Comparison of ENCODE assay signal across 15 cellular contexts in the genomic region with DNA sequence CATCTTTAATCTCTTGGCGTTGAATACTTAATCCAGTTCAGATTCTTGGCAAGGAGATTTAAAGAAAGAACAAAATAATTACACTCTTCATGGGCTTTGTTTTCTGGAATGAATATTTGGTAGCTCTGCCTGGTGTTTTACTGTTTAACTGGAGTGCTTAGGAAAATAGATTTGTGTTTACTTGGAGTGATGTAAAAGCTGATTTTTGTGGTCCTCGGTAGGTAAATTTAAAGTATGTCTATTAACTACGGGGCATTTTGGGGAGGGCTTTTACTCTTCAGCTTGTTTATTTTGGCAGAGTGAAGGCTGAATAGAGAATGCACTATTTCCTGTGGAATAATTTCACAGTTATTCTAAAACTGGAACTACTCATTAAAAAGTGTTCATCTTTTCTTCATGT.
A peak's percentile ranks its signal among the peaks of the same experiment; 100 is the strongest.
DNase-seq lines count a peak whose midpoint lies in the region; ATAC-seq and TF ChIP-seq lines count a peak whose summit lies in the region.
"Had no signal": no experiment of that assay in that cellular context is flagged by ENCODE, and none has a peak within 500 bp of the region (broad histone marks: within the 10 kb centered on the region; RNA-seq: fewer than 3 reads in every experiment).

No MANE protein-coding gene starts in this region.

- H3K27ac Mint-ChIP-seq in stimulated activated effector memory CD8-positive, alpha-beta T cell treated with anti-CD3 and anti-CD28 coated beads, Interleukin-12 subunit alpha, Interleukin-12 subunit beta, amount 100 ng/mL, for 72 hours = no peak overlapping the region
- H3K27ac Mint-ChIP-seq: activated naive CD8-positive, alpha-beta T cell treated with anti-CD3 and anti-CD28 coated beads, Interleukin-2, amount 50 U/mL, for 24 hours; CD4-positive, alpha-beta T cell; T-helper 17 cell had no signal

- WGBS in smooth muscle cell (ENCODE audit: low lambda C conversion rate) = 31% methylated on average over 3 of the region's 3 CpGs

- H4K20me1 ChIP-seq in smooth muscle cell (ENCODE audit: low read depth) = no peaks in the 10 kb centered on the region

- peaks cover 8% of the 10 kb centered on the region for H3K9me3 Mint-ChIP-seq in stimulated activated effector memory CD8-positive, alpha-beta T cell treated with anti-CD3 and anti-CD28 coated beads, Interleukin-12 subunit alpha, Interleukin-12 subunit beta, amount 100 ng/mL, for 72 hours
- H3K9me3 Mint-ChIP-seq: activated naive CD8-positive, alpha-beta T cell treated with anti-CD3 and anti-CD28 coated beads, Interleukin-2, amount 50 U/mL, for 24 hours; CD4-positive, alpha-beta T cell had no signal

- peak overlapping the region; percentile 32 for H2AFZ ChIP-seq in smooth muscle cell (ENCODE audit: low read depth)

- H3K4me3 ChIP-seq in SJCRH30 (no peak overlapping the region), fibroblast of pulmonary artery (replicated peaks; ENCODE audit: low read depth, low read length) (no peak overlapping the region), smooth muscle cell (no peak overlapping the region)
- H3K4me3 ChIP-seq: right lobe of liver had no signal

- H3K27ac ChIP-seq in SJCRH30 = peak overlapping the region; percentile 45
- peak overlapping the region; percentile 46 for H3K27ac ChIP-seq in smooth muscle cell (ENCODE audit: low read depth)
- H3K27ac ChIP-seq: right lobe of liver had no signal

- H3K79me2 ChIP-seq in smooth muscle cell (ENCODE audit: low read depth) = no peaks in the 10 kb centered on the region

- no peaks in the 10 kb centered on the region for H3K4me1 Mint-ChIP-seq in stimulated activated effector memory CD8-positive, alpha-beta T cell treated with anti-CD3 and anti-CD28 coated beads, Interleukin-12 subunit alpha, Interleukin-12 subunit beta, amount 100 ng/mL, for 72 hours
- H3K4me1 Mint-ChIP-seq: activated naive CD8-positive, alpha-beta T cell treated with anti-CD3 and anti-CD28 coated beads, Interleukin-2, amount 50 U/mL, for 24 hours; T-helper 17 cell had no signal

- H3K36me3 ChIP-seq in SJCRH30 (no peaks in the 10 kb centered on the region), smooth muscle cell (ENCODE audit: low read depth) (no peaks in the 10 kb centered on the region)
- H3K36me3 ChIP-seq: right lobe of liver had no signal

- H3K4me3 Mint-ChIP-seq in stimulated activated effector memory CD8-positive, alpha-beta T cell treated with anti-CD3 and anti-CD28 coated beads, Interleukin-12 subunit alpha, Interleukin-12 subunit beta, amount 100 ng/mL, for 72 hours = no peak overlapping the region
- H3K4me3 Mint-ChIP-seq: activated naive CD8-positive, alpha-beta T cell treated with anti-CD3 and anti-CD28 coated beads, Interleukin-2, amount 50 U/mL, for 24 hours; CD4-positive, alpha-beta T cell; T-helper 17 cell had no signal

- no peaks in the 10 kb centered on the region for H3K27me3 ChIP-seq in SJCRH30
- no peaks in the 10 kb centered on the region for H3K27me3 ChIP-seq in smooth muscle cell (ENCODE audit: low read depth)
- H3K27me3 ChIP-seq: right lobe of liver had no signal

- H3K9me3 ChIP-seq in SJCRH30 (replicated peaks) (no peaks in the 10 kb centered on the region), smooth muscle cell (replicated peaks; ENCODE audit: low read depth) (no peaks in the 10 kb centered on the region)
- H3K9me3 ChIP-seq: right lobe of liver had no signal

- TF ChIP-seq CTCF in fibroblast of pulmonary artery (IDR thresholded peaks at IDR 0.05; ENCODE audit: low read length, missing control alignments) = no peak
- TF ChIP-seq CTCF in smooth muscle cell (IDR thresholded peaks at IDR 0.05; ENCODE audit: borderline replicate concordance, insufficient read depth, poor library complexity, severe bottlenecking) = no peak

- DNase-seq in NCI-H345 (lab: John Stamatoyannopoulos, UW) (peak; percentile 19), NCI-H345 treated with DMSO at 0.1 percent for 48 hours (lab: John Stamatoyannopoulos, UW; ENCODE audit: unreplicated experiment) (no peak), SJCRH30 (peak in 1 of 2 experiments; percentile 53), fibroblast of pulmonary artery (ENCODE audit: low read depth) (peak; percentile 33), smooth muscle cell (lab: John Stamatoyannopoulos, UW; ENCODE audit: unreplicated experiment) (no peak)
- no peak for DNase-seq in stimulated activated effector memory CD8-positive, alpha-beta T cell treated with anti-CD3 and anti-CD28 coated beads, Interleukin-12 subunit alpha, Interleukin-12 subunit beta, amount 100 ng/mL, for 72 hours (ENCODE audit: low spot score in 2 of 2)
- DNase-seq: activated CD4-positive, CD25-positive, alpha-beta regulatory T cell; activated naive CD8-positive, alpha-beta T cell treated with anti-CD3 and anti-CD28 coated beads, Interleukin-2, amount 50 U/mL, for 24 hours; CD4-positive, alpha-beta T cell; NCI-H187 treated with DMSO at 0.1 percent for 48 hours; right lobe of liver; stimulated activated CD4-positive, alpha-beta T cell treated with anti-CD3 and anti-CD28 coated beads, Interleukin-1b, Interleukin-23, amount 100 ng/mL, for 48 hours; T-helper 17 cell had no signal

- ATAC-seq in HG03565 (IDR thresholded peaks at IDR 0.05; ENCODE audit: unreplicated experiment) = no peak
- no peak for ATAC-seq in GM21825 (IDR thresholded peaks at IDR 0.05; ENCODE audit: unreplicated experiment)
- no peak for ATAC-seq in stimulated activated effector memory CD8-positive, alpha-beta T cell treated with anti-CD3 and anti-CD28 coated beads, Interleukin-12 subunit alpha, Interleukin-12 subunit beta, amount 100 ng/mL, for 72 hours
- ATAC-seq: activated naive CD8-positive, alpha-beta T cell treated with anti-CD3 and anti-CD28 coated beads, Interleukin-2, amount 50 U/mL, for 24 hours; right lobe of liver; T-helper 17 cell had no signal

- peak overlapping the region; percentile 65 for H3K4me2 ChIP-seq in smooth muscle cell

- H3F3A ChIP-seq in smooth muscle cell (ENCODE audit: low read depth) = no peaks in the 10 kb centered on the region

- no peaks in the 10 kb centered on the region for H3K36me3 Mint-ChIP-seq in stimulated activated effector memory CD8-positive, alpha-beta T cell treated with anti-CD3 and anti-CD28 coated beads, Interleukin-12 subunit alpha, Interleukin-12 subunit beta, amount 100 ng/mL, for 72 hours

- H3K4me1 ChIP-seq in SJCRH30 = peaks cover 66% of the 10 kb centered on the region
- H3K4me1 ChIP-seq in smooth muscle cell (ENCODE audit: low read depth) = peaks cover 25% of the 10 kb centered on the region
- H3K4me1 ChIP-seq: right lobe of liver had no signal

- H3K9ac ChIP-seq in smooth muscle cell (ENCODE audit: low read depth) = no peak overlapping the region

Comparison
In these comparisons a context has a peak if more than half of its experiments do, and no peak if none do; other contexts are left out.
1. DNase-seq: peak in NCI-H345 (single experiment) and fibroblast of pulmonary artery (single experiment); none in NCI-H345 treated with DMSO at 0.1 percent for 48 hours (single experiment), smooth muscle cell (single experiment) and stimulated activated effector memory CD8-positive, alpha-beta T cell treated with anti-CD3 and anti-CD28 coated beads, Interleukin-12 subunit alpha, Interleukin-12 subunit beta, amount 100 ng/mL, for 72 hours (0 of 2).